ENCODE assay signal across 8 cellular contexts in genomic region chr1:22366346-22366745, GRCh38.
"Had no signal": no experiment of that assay in that cellular context is flagged by ENCODE, and none has a peak within 500 bp of the region (broad histone marks: within the 10 kb centered on the region; RNA-seq: fewer than 3 reads in every experiment).

No MANE protein-coding gene starts in this region.

- H3K4me1 ChIP-seq: HAP-1 had no signal

- H3K9me3 Mint-ChIP-seq: GM23338, HFFc6, IgD-negative memory B cell had no signal

- H3K9me3 ChIP-seq: HAP-1 had no signal

- H3K4me1 Mint-ChIP-seq: IgD-negative memory B cell had no signal

- H3K27ac Mint-ChIP-seq: GM23338, HFFc6, IgD-negative memory B cell had no signal

- H3K4me2 ChIP-seq: GM23338 had no signal

- H3K36me3 ChIP-seq: HAP-1 had no signal

- ATAC-seq: GM23338, HCT116 had no signal

- FAIRE-seq: HTR-8/SVneo had no signal

- H3K4me3 ChIP-seq: GM23338, HAP-1 had no signal

- H3K4me3 Mint-ChIP-seq: GM23338, HFFc6, IgD-negative memory B cell had no signal

- H3K36me3 Mint-ChIP-seq: IgD-negative memory B cell had no signal

- DNase-seq: H7, HFFc6, KG1 had no signal
